Comparison of ENCODE assay signal across 26 cellular contexts in the genomic region with DNA sequence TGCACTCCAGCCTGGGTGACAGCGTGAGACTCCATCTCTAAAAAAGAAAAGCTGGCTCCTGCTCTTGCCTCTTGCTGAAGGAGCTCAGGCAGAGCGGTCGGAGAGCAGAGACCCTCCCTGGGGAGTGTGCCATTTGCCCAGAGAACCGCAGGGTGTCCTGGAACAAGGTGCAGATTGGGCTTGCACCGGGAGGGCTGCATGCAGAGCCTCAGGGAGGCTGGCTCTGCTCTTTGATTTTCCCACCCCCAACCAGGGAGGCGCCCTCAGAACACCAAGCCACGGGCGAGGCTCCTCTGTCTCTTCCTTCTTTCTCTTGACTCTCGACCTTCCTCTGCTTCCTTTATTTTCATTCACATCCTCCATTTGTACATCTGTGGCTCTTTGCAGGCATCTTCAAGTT.
DNase-seq lines count a peak whose midpoint lies in the region; TF ChIP-seq lines count a peak whose summit lies in the region.
"Had no signal": no experiment of that assay in that cellular context is flagged by ENCODE, and none has a peak within 500 bp of the region (broad histone marks: within the 10 kb centered on the region; RNA-seq: fewer than 3 reads in every experiment).

No MANE protein-coding gene starts in this region.

- H3K4me3 Mint-ChIP-seq in endodermal cell: no peak overlapping the region
- H3K4me3 Mint-ChIP-seq: CD4-positive, alpha-beta T cell; T-helper 1 cell treated with Interleukin-12 subunit alpha and Interleukin-12 subunit beta and Interleukin-4 antibody, amounts not matched to agents 30 μg/mL and 1 μg/mL, for 36 hours had no signal

- TF ChIP-seq CTCF in endodermal cell (conservative IDR thresholded peaks at IDR 0.05): no peak

- DNase-seq in NCI-H510A treated with DMSO at 0.1 percent for 48 hours (lab: John Stamatoyannopoulos, UW) (peak; percentile 59), NCI-H510A (lab: John Stamatoyannopoulos, UW) (no peak), NCI-H345 (lab: John Stamatoyannopoulos, UW) (peak; percentile 56), endodermal cell (peak; percentile 53), retina (peak; percentile 32), Karpas-422 (no peak), foreskin melanocyte (no peak), COLO829 (ENCODE audit: low spot score) (no peak)
- DNase-seq: CD4-positive, alpha-beta T cell; COR-L47; DMS53; GF-D8; GOT3; HCEC 1CT; IMR-90; KG1; MM.1S; NCI-H1436; NCI-H187; NCI-H2081 treated with DMSO at 0.1 percent for 48 hours; NCI-H446 treated with DMSO at 0.1 percent for 48 hours; NCI-H748 treated with DMSO at 0.1 percent for 48 hours; PC-3; SK-N-SH; SW 1271 had no signal

- H3K4me1 ChIP-seq in endodermal cell (ENCODE audit: control insufficient read depth, insufficient read depth, low read length): peaks cover 3% of the 10 kb centered on the region
- no peaks in the 10 kb centered on the region for H3K4me1 ChIP-seq in Karpas-422 (ENCODE audit: low read length)

- no peaks in the 10 kb centered on the region for H3K9me2 ChIP-seq in Karpas-422 (replicated peaks; ENCODE audit: insufficient read depth, low read length)
- H3K9me2 ChIP-seq: SK-N-SH had no signal

- H3K9me3 ChIP-seq in endodermal cell (ENCODE audit: control insufficient read depth, low read length) (no peaks in the 10 kb centered on the region), Karpas-422 (ENCODE audit: low read length) (no peaks in the 10 kb centered on the region)
- H3K9me3 ChIP-seq: SK-N-SH had no signal

- H3K27me3 Mint-ChIP-seq in endodermal cell (ENCODE audit: insufficient read depth): no peaks in the 10 kb centered on the region
- H3K27me3 Mint-ChIP-seq: CD4-positive, alpha-beta T cell had no signal

- 71 to 78% methylated on average over 8 to 9 of the region's 9 CpGs for WGBS in endodermal cell (ENCODE audit: insufficient coverage in 1 of 2, insufficient read length in 1 of 2), 2 experiments

- no peak overlapping the region for H3K27ac Mint-ChIP-seq in endodermal cell
- H3K27ac Mint-ChIP-seq: CD4-positive, alpha-beta T cell; T-helper 1 cell treated with Interleukin-12 subunit alpha and Interleukin-12 subunit beta and Interleukin-4 antibody, amounts not matched to agents 30 μg/mL and 1 μg/mL, for 36 hours had no signal

- peaks cover 21% of the 10 kb centered on the region for H3K4me1 Mint-ChIP-seq in endodermal cell

- no peaks in the 10 kb centered on the region for H3K9me3 Mint-ChIP-seq in endodermal cell
- H3K9me3 Mint-ChIP-seq: CD4-positive, alpha-beta T cell; T-helper 1 cell treated with Interleukin-12 subunit alpha and Interleukin-12 subunit beta and Interleukin-4 antibody, amounts not matched to agents 30 μg/mL and 1 μg/mL, for 36 hours had no signal

- no peaks in the 10 kb centered on the region for H3K79me2 ChIP-seq in Karpas-422 (ENCODE audit: low read length)

- no peak overlapping the region for H3K4me3 ChIP-seq in endodermal cell (ENCODE audit: low read length)
- H3K4me3 ChIP-seq in Karpas-422 (ENCODE audit: low read length): no peak overlapping the region

- H3K4me2 ChIP-seq in Karpas-422 (ENCODE audit: low read depth, low read length, poor library complexity, severe bottlenecking): no peak overlapping the region
- H3K4me2 ChIP-seq: SK-N-SH had no signal

- H3K36me3 Mint-ChIP-seq in endodermal cell (ENCODE audit: low read depth): no peaks in the 10 kb centered on the region

- H3K36me3 ChIP-seq in endodermal cell (ENCODE audit: control insufficient read depth, insufficient read depth, low read length): no peaks in the 10 kb centered on the region
- H3K36me3 ChIP-seq in Karpas-422 (ENCODE audit: insufficient read depth, low read length): no peaks in the 10 kb centered on the region

- no peak overlapping the region for H3K27ac ChIP-seq in endodermal cell (ENCODE audit: low read depth, low read length)
- no peak overlapping the region for H3K27ac ChIP-seq in Karpas-422 (ENCODE audit: low read length)

- H3K9ac ChIP-seq in endodermal cell (ENCODE audit: extremely low read depth, low read length, poor library complexity, severe bottlenecking) (no peak overlapping the region), Karpas-422 (ENCODE audit: low read length) (no peak overlapping the region)
- H3K9ac ChIP-seq: SK-N-SH had no signal

- H3K27me3 ChIP-seq in endodermal cell (ENCODE audit: control insufficient read depth, insufficient read depth, low read length, poor library complexity, severe bottlenecking): no peaks in the 10 kb centered on the region
- no peaks in the 10 kb centered on the region for H3K27me3 ChIP-seq in Karpas-422 (ENCODE audit: low read length)

- H2AFZ ChIP-seq in Karpas-422 (ENCODE audit: low read length): no peak overlapping the region

- no peaks in the 10 kb centered on the region for H4K20me1 ChIP-seq in Karpas-422 (ENCODE audit: insufficient read depth, low read depth, low read length)

Comparison
In these comparisons a context has a peak if more than half of its experiments do, and no peak if none do; other contexts are left out.
1. DNase-seq: peak in NCI-H510A treated with DMSO at 0.1 percent for 48 hours (single experiment), NCI-H345 (single experiment), endodermal cell (single experiment) and retina (single experiment); none in NCI-H510A (single experiment), Karpas-422 (single experiment), foreskin melanocyte (single experiment) and COLO829 (single experiment).